ENCODE assay signal across 9 cellular contexts in the genomic region with DNA sequence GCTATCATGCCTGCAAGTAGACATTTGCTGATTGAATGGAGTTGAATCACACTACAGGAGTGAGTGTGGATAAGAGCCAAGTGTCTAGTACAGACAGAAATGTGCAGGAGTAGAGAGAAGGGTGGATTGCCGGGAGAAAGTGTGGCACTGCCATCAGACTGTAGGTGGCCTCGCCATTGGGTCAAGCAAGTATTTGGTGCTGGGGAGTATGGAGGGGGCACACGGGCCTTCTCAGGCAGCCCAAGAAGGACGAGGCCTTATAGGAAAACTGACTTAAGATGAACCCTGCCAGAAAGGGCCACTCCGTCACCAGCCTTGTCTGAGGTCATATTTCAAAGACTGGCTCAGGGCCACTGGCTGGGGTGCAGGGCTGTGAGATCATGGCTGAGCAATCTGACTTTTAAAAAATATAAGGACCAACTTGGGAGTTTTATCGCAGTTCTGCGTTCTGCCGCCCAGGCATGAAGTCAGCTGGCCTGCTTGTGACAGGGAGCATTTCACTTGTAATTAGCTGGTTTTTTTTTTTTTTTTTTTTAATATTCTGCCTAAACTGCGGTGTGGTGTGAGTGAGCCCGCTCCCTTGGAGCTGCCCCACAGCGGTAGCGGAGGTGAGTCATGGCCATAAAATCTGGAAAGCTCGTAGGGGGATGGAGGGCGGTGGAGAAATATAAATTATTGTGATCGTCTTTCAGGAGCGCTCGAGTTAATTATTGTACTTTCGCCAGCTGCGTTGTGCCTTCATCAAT.
A peak's percentile ranks its signal among the peaks of the same experiment; 100 is the strongest.
DNase-seq lines count a peak whose midpoint lies in the region; ATAC-seq and TF ChIP-seq lines count a peak whose summit lies in the region.
"Had no signal": no experiment of that assay in that cellular context is flagged by ENCODE, and none has a peak within 500 bp of the region (broad histone marks: within the 10 kb centered on the region; RNA-seq: fewer than 3 reads in every experiment).

No MANE protein-coding gene starts in this region.

- H3K27me3 Mint-ChIP-seq in CD14-positive monocyte (ENCODE audit: low read depth in 3 of 3): peaks cover 0 to 5% (median 5%) of the 10 kb centered on the region in 3 donors

- no peaks in the 10 kb centered on the region for H3K79me2 ChIP-seq in Karpas-422 (ENCODE audit: low read length)

- no peak overlapping the region for H3K4me2 ChIP-seq in Karpas-422 (ENCODE audit: low read depth, low read length, poor library complexity, severe bottlenecking)

- peaks cover 6% of the 10 kb centered on the region for H3K4me1 ChIP-seq in ovary (ENCODE audit: insufficient read depth)
- no peaks in the 10 kb centered on the region for H3K4me1 ChIP-seq in Karpas-422 (ENCODE audit: low read length)

- H3K27ac ChIP-seq in epithelial cell of prostate (peak overlapping the region; percentile 87), ovary (no peak overlapping the region), Karpas-422 (ENCODE audit: low read length) (no peak overlapping the region)

- no peaks in the 10 kb centered on the region for H3K4me1 Mint-ChIP-seq in CD14-positive monocyte
- H3K4me1 Mint-ChIP-seq: memory B cell had no signal

- no peak overlapping the region for H3K9ac ChIP-seq in Karpas-422 (ENCODE audit: low read length)

- peaks cover 0 to 7% (median 0%) of the 10 kb centered on the region in 7 donors for H3K9me3 Mint-ChIP-seq in CD14-positive monocyte
- H3K9me3 Mint-ChIP-seq: memory B cell had no signal

- no peak overlapping the region for H2AFZ ChIP-seq in Karpas-422 (ENCODE audit: low read length)

- no peaks in the 10 kb centered on the region for H4K20me1 ChIP-seq in Karpas-422 (ENCODE audit: insufficient read depth, low read depth, low read length)

- no peak overlapping the region for H3K27ac Mint-ChIP-seq in CD14-positive monocyte
- H3K27ac Mint-ChIP-seq: memory B cell had no signal

- no peak for TF ChIP-seq CTCF in ovary (IDR thresholded peaks at IDR 0.05)
- TF ChIP-seq CTCF in CD14-positive monocyte (IDR thresholded peaks at IDR 0.05): no peak

- WGBS in ovary, 3 donors: 18 to 21% (median 21%) methylated on average over 19 of the region's 19 CpGs

- H3K4me3 Mint-ChIP-seq in CD14-positive monocyte: no peak overlapping the region
- H3K4me3 Mint-ChIP-seq: memory B cell had no signal

- DNase-seq in DMS79 treated with DMSO at 0.1 percent for 48 hours (lab: John Stamatoyannopoulos, UW) (peak; percentile 93), NCI-H2196 treated with DMSO at 0.1 percent for 48 hours (lab: John Stamatoyannopoulos, UW; ENCODE audit: unreplicated experiment) (peak; percentile 61), epithelial cell of prostate (ENCODE audit: low read depth, low spot score) (peak; percentile 37), ovary (peak; percentile 23 to 48 (median 33)), amygdala (lab: John Stamatoyannopoulos, UW) (no peak), Karpas-422 (no peak), CD14-positive monocyte (ENCODE audit: low spot score) (no peak)

- no peak for ATAC-seq in GM21360 (IDR thresholded peaks at IDR 0.05; ENCODE audit: unreplicated experiment)

- no peak for TF ChIP-seq POLR2A in ovary (IDR thresholded peaks at IDR 0.05)

- no peaks in the 10 kb centered on the region for H3K36me3 Mint-ChIP-seq in CD14-positive monocyte
- H3K36me3 Mint-ChIP-seq: memory B cell had no signal

- H3K4me3 ChIP-seq in ovary: no peak overlapping the region
- no peak overlapping the region for H3K4me3 ChIP-seq in Karpas-422 (ENCODE audit: low read length)

- TF ChIP-seq EP300 in ovary (IDR thresholded peaks at IDR 0.05): no peak

- no peaks in the 10 kb centered on the region for H3K9me2 ChIP-seq in Karpas-422 (replicated peaks; ENCODE audit: insufficient read depth, low read length)

- no peaks in the 10 kb centered on the region for H3K36me3 ChIP-seq in ovary
- no peaks in the 10 kb centered on the region for H3K36me3 ChIP-seq in Karpas-422 (ENCODE audit: insufficient read depth, low read length)

- intact Hi-C loops in ovary (cut with DNase I): no loop called here
- intact Hi-C loops in CD14-positive monocyte (cut with micrococcal nuclease): no loop called here

- H3K9me3 ChIP-seq in ovary (no peaks in the 10 kb centered on the region), Karpas-422 (ENCODE audit: low read length) (no peaks in the 10 kb centered on the region)

- H3K27me3 ChIP-seq in ovary (no peaks in the 10 kb centered on the region), Karpas-422 (ENCODE audit: low read length) (no peaks in the 10 kb centered on the region)

Comparison
In these comparisons a context has a peak if more than half of its experiments do, and no peak if none do; other contexts are left out.
1. DNase-seq: peak in DMS79 treated with DMSO at 0.1 percent for 48 hours (single experiment), NCI-H2196 treated with DMSO at 0.1 percent for 48 hours (single experiment), epithelial cell of prostate (single experiment) and ovary (5 of 5); none in amygdala (0 of 56), Karpas-422 (single experiment) and CD14-positive monocyte (single experiment).